ENCODE assay signal across 1 cellular context in genomic region chr17:21295036-21295952, GRCh38.
TF ChIP-seq lines count a peak whose summit lies in the region.

No MANE protein-coding gene starts in this region.

TF ChIP-seq in H1, 55 proteins besides CTCF, POLR2A, EP300 and RAD21 (continued from another document):
- no peak for TF ChIP-seq RFX5 (IDR thresholded peaks at IDR 0.05; ENCODE audit: borderline replicate concordance, low read depth, low read length)
- no peak for TF ChIP-seq KDM1A (IDR thresholded peaks at IDR 0.05; ENCODE audit: borderline replicate concordance, low read length)
- TF ChIP-seq, protein P1, sequence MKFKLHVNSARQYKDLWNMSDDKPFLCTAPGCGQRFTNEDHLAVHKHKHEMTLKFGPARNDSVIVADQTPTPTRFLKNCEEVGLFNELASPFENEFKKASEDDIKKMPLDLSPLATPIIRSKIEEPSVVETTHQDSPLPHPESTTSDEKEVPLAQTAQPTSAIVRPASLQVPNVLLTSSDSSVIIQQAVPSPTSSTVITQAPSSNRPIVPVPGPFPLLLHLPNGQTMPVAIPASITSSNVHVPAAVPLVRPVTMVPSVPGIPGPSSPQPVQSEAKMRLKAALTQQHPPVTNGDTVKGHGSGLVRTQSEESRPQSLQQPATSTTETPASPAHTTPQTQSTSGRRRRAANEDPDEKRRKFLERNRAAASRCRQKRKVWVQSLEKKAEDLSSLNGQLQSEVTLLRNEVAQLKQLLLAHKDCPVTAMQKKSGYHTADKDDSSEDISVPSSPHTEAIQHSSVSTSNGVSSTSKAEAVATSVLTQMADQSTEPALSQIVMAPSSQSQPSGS (IDR thresholded peaks at IDR 0.05; ENCODE audit: low read length), result no peak
- no peak for TF ChIP-seq SIX5 (IDR thresholded peaks at IDR 0.05; ENCODE audit: low read depth, low read length)
- no peak for TF ChIP-seq SP2 (IDR thresholded peaks at IDR 0.05; ENCODE audit: low read length)
- no peak for TF ChIP-seq ATF3 (IDR thresholded peaks at IDR 0.05; ENCODE audit: insufficient read depth, low read depth, low read length)
- no peak for TF ChIP-seq SP4 (IDR thresholded peaks at IDR 0.05; ENCODE audit: low read length)
- TF ChIP-seq BRCA1 (IDR thresholded peaks at IDR 0.05; ENCODE audit: low read depth, low read length), result no peak
- no peak for TF ChIP-seq CBX5 (IDR thresholded peaks at IDR 0.05; ENCODE audit: low read depth, low read length)
- no peak for TF ChIP-seq USF2 (IDR thresholded peaks at IDR 0.05; ENCODE audit: low read length)
- no peak for TF ChIP-seq ASH2L (IDR thresholded peaks at IDR 0.05; ENCODE audit: low read length)
- TF ChIP-seq GTF2F1 (IDR thresholded peaks at IDR 0.05; ENCODE audit: borderline replicate concordance, low read depth, low read length), result no peak
- no peak for TF ChIP-seq TAF7 (optimal IDR thresholded peaks at IDR 0.05; ENCODE audit: borderline replicate concordance, low read depth, low read length)
- TF ChIP-seq CBX8 (IDR thresholded peaks at IDR 0.05; ENCODE audit: borderline replicate concordance, low read depth, low read length), result no peak
- TF ChIP-seq SUZ12 (IDR thresholded peaks at IDR 0.05; ENCODE audit: low read length), result no peak
- TF ChIP-seq MAFK (IDR thresholded peaks at IDR 0.05; ENCODE audit: low read depth, low read length), result no peak
- no peak for TF ChIP-seq SIN3A (conservative IDR thresholded peaks at IDR 0.05 in 1 of 2, IDR thresholded peaks at IDR 0.05 in 1 of 2; ENCODE audit: low read depth in 1 of 2, low read length in 2 of 2)
